8 cellular contexts compared by ENCODE assay signal in the genomic region with DNA sequence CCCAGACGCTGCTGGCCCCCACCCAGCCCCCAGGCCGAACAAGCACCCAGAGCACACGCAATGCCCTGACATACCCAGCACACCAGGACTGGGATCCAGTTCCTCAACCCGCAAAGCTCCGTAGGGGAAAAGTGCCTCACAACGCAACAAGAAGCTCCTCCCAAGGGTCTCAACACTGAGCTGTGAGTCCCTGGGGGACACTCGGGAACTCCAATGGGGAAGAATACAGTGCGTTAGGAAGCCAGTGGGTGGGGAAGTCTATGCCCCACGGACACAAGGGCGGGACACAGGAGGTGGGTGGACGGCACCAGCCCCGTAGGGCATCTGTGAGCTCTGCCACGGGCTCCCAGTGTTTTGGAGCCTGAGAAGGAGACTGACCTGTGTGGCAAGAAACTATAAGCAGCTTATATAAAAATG. TPM values are rescaled to one million over a fixed set of nuclear protein-coding genes. Genes with fewer than 3 reads are reported as not detected.
DNase-seq lines count a peak whose midpoint lies in the region; ATAC-seq and TF ChIP-seq lines count a peak whose summit lies in the region.

No MANE protein-coding gene starts in this region.

- H3K9me3 Mint-ChIP-seq in activated naive CD8-positive, alpha-beta T cell treated with anti-CD3 and anti-CD28 coated beads, Interleukin-2, amount 10 ng/mL, durations not matched to agents 7 days and 5 days: no peaks in the 10 kb centered on the region

- peaks cover 2% of the 10 kb centered on the region for H3K36me3 Mint-ChIP-seq in activated naive CD8-positive, alpha-beta T cell treated with anti-CD3 and anti-CD28 coated beads, Interleukin-2, amount 10 ng/mL, durations not matched to agents 7 days and 5 days

- peaks cover 42% of the 10 kb centered on the region for H3K4me1 Mint-ChIP-seq in activated naive CD8-positive, alpha-beta T cell treated with anti-CD3 and anti-CD28 coated beads, Interleukin-2, amount 10 ng/mL, durations not matched to agents 7 days and 5 days

- H3K27ac ChIP-seq in mesodermal cell (ENCODE audit: low read depth, low read length, severe bottlenecking): peak overlapping the region; percentile 16

- H3K27me3 ChIP-seq in BE2C: no peaks in the 10 kb centered on the region
- H3K27me3 ChIP-seq in H7 (ENCODE audit: control insufficient read depth, insufficient read depth, low read length): no peaks in the 10 kb centered on the region

- no peaks in the 10 kb centered on the region for H3K27me3 Mint-ChIP-seq in activated naive CD8-positive, alpha-beta T cell treated with anti-CD3 and anti-CD28 coated beads, Interleukin-2, amount 10 ng/mL, durations not matched to agents 7 days and 5 days

- H3K4me3 ChIP-seq in BE2C (ENCODE audit: low read depth, low read length) (peak overlapping the region; percentile 41), H7 (ENCODE audit: insufficient read depth, low read depth, low read length) (no peak overlapping the region), mesodermal cell (ENCODE audit: extremely low read depth, insufficient read depth, low read length, poor library complexity, severe bottlenecking) (peak overlapping the region; percentile 98)

- H3K27ac Mint-ChIP-seq in activated naive CD8-positive, alpha-beta T cell treated with anti-CD3 and anti-CD28 coated beads, Interleukin-2, amount 10 ng/mL, durations not matched to agents 7 days and 5 days: peak overlapping the region; percentile 86

- peak overlapping the region; percentile 89 for H3K4me3 Mint-ChIP-seq in activated naive CD8-positive, alpha-beta T cell treated with anti-CD3 and anti-CD28 coated beads, Interleukin-2, amount 10 ng/mL, durations not matched to agents 7 days and 5 days

- WGBS in mesodermal cell (ENCODE audit: insufficient coverage in 2 of 2), 2 experiments: 71 to 73% methylated on average over 7 to 12 of the region's 13 CpGs

- H3K4me1 ChIP-seq in BE2C (no peaks in the 10 kb centered on the region), mesodermal cell (ENCODE audit: control insufficient read depth, insufficient read depth, low read length, poor library complexity, severe bottlenecking) (peaks cover 43% of the 10 kb centered on the region)

- DNase-seq in BE2C (no peak), H7 (peak; percentile 62), HuH-7 (ENCODE audit: low spot score) (no peak), cortex of kidney (lab: John Stamatoyannopoulos, UW) (no peak)
- DNase-seq in activated naive CD8-positive, alpha-beta T cell treated with anti-CD3 and anti-CD28 coated beads, Interleukin-2, amount 10 ng/mL, durations not matched to agents 7 days and 5 days: peak; percentile 47
- DNase-seq in activated CD4-positive, CD25-positive, alpha-beta regulatory T cell (lab: John Stamatoyannopoulos, UW): no peak

- TF ChIP-seq CTCF in BE2C (IDR thresholded peaks at IDR 0.05; ENCODE audit: low read depth, low read length): no peak

- ATAC-seq in activated naive CD8-positive, alpha-beta T cell treated with anti-CD3 and anti-CD28 coated beads, Interleukin-2, amount 10 ng/mL, durations not matched to agents 7 days and 5 days (ENCODE audit: low read depth): no peak
- no peak for ATAC-seq in GM21447 (IDR thresholded peaks at IDR 0.05; ENCODE audit: unreplicated experiment)

- POLR2A ChIA-PET in activated naive CD8-positive, alpha-beta T cell treated with anti-CD3 and anti-CD28 coated beads, Interleukin-2, amount 10 ng/mL, durations not matched to agents 7 days and 5 days (lab: Charles Lee): no interaction called here

- H3K9me3 ChIP-seq in BE2C (no peaks in the 10 kb centered on the region), mesodermal cell (ENCODE audit: control insufficient read depth, low read length) (no peaks in the 10 kb centered on the region)

- H3K36me3 ChIP-seq in BE2C (no peaks in the 10 kb centered on the region; the same call in 1 of the 2 replicates), H7 (replicated peaks; ENCODE audit: control insufficient read depth, insufficient read depth, low read length) (peaks cover 2% of the 10 kb centered on the region; the same call in 1 of the 2 replicates), mesodermal cell (ENCODE audit: control insufficient read depth, insufficient read depth, low read length) (peaks cover 25% of the 10 kb centered on the region)

RNA-seq across cellular contexts. Expression of a gene that starts 1.6 kb away (rescaled TPM):
- 37.2 TPM for polyA plus RNA-seq in BE2C (2012; ENCODE audit: insufficient read depth, insufficient read length, low read depth)
- 69.0 and 74.6 TPM in 2 replicates for total RNA-seq in H7 (2014; rRNA removed; shearing (Covaris generic))
- 10 to 100 TPM; 33.1 to 36.0 TPM for total RNA-seq in activated naive CD8-positive, alpha-beta T cell treated with anti-CD3 and anti-CD28 coated beads, Interleukin-2, amount 10 ng/mL, durations not matched to agents 7 days and 5 days
- 53.4 TPM for polyA plus RNA-seq in mesodermal cell (2013, experiment 1 of 2)
- polyA plus RNA-seq in mesodermal cell (2013, experiment 2 of 2): 38.1 TPM

RNA-seq across cellular contexts. Expression of a gene that starts 2.2 kb away (rescaled TPM):
- polyA plus RNA-seq in BE2C (2012; ENCODE audit: insufficient read depth, insufficient read length, low read depth): 11.7 TPM
- 27.0 and 36.0 TPM in 2 replicates for total RNA-seq in H7 (2014; rRNA removed; shearing (Covaris generic))
- total RNA-seq in activated naive CD8-positive, alpha-beta T cell treated with anti-CD3 and anti-CD28 coated beads, Interleukin-2, amount 10 ng/mL, durations not matched to agents 7 days and 5 days: 10 to 100 TPM; 38.9 to 39.7 TPM
- 21.1 TPM for polyA plus RNA-seq in mesodermal cell (2013, experiment 1 of 2)
- polyA plus RNA-seq in mesodermal cell (2013, experiment 2 of 2): 25.6 TPM

RNA-seq across cellular contexts. Expression of a gene that starts 12.6 kb away (rescaled TPM):
- polyA plus RNA-seq in BE2C (2012; ENCODE audit: insufficient read depth, insufficient read length, low read depth): 1.1 TPM
- total RNA-seq in H7 (2014; rRNA removed; shearing (Covaris generic)): 3.7 and 18.8 TPM in 2 replicates
- total RNA-seq in activated naive CD8-positive, alpha-beta T cell treated with anti-CD3 and anti-CD28 coated beads, Interleukin-2, amount 10 ng/mL, durations not matched to agents 7 days and 5 days: 10 to 100 TPM; 19.0 to 24.5 TPM
- polyA plus RNA-seq in mesodermal cell (2013, experiment 1 of 2): 13.7 TPM
- 13.7 TPM for polyA plus RNA-seq in mesodermal cell (2013, experiment 2 of 2)

RNA-seq across cellular contexts. Expression of a gene that starts 53.8 kb away (rescaled TPM):
- polyA plus RNA-seq in BE2C (2012; ENCODE audit: insufficient read depth, insufficient read length, low read depth): 216 TPM
- 264 and 269 TPM in 2 replicates for total RNA-seq in H7 (2014; rRNA removed; shearing (Covaris generic))
- 100 to 1,000 TPM; 199 to 206 TPM for total RNA-seq in activated naive CD8-positive, alpha-beta T cell treated with anti-CD3 and anti-CD28 coated beads, Interleukin-2, amount 10 ng/mL, durations not matched to agents 7 days and 5 days
- 120 TPM for polyA plus RNA-seq in mesodermal cell (2013, experiment 1 of 2)
- 113 TPM for polyA plus RNA-seq in mesodermal cell (2013, experiment 2 of 2)

RNA-seq across cellular contexts. Expression of a gene that starts 56.4 kb away (rescaled TPM):
- polyA plus RNA-seq in BE2C (2012; ENCODE audit: insufficient read depth, insufficient read length, low read depth): 1.9 TPM
- total RNA-seq in H7 (2014; rRNA removed; shearing (Covaris generic)): 1.8 and 2.1 TPM in 2 replicates
- total RNA-seq in activated naive CD8-positive, alpha-beta T cell treated with anti-CD3 and anti-CD28 coated beads, Interleukin-2, amount 10 ng/mL, durations not matched to agents 7 days and 5 days: under 1 TPM; 0.51 to 0.72 TPM
- polyA plus RNA-seq in mesodermal cell (2013, experiment 1 of 2): 1.00 TPM
- polyA plus RNA-seq in mesodermal cell (2013, experiment 2 of 2): 0.46 TPM

Comparison
In these comparisons a context has a peak if more than half of its experiments do, and no peak if none do; other contexts are left out.
1. DNase-seq: peak in H7 (single experiment) and activated naive CD8-positive, alpha-beta T cell treated with anti-CD3 and anti-CD28 coated beads, Interleukin-2, amount 10 ng/mL, durations not matched to agents 7 days and 5 days (single experiment); none in BE2C (single experiment), activated CD4-positive, CD25-positive, alpha-beta regulatory T cell (0 of 4), HuH-7 (single experiment) and cortex of kidney (single experiment).